In the genomic region with DNA sequence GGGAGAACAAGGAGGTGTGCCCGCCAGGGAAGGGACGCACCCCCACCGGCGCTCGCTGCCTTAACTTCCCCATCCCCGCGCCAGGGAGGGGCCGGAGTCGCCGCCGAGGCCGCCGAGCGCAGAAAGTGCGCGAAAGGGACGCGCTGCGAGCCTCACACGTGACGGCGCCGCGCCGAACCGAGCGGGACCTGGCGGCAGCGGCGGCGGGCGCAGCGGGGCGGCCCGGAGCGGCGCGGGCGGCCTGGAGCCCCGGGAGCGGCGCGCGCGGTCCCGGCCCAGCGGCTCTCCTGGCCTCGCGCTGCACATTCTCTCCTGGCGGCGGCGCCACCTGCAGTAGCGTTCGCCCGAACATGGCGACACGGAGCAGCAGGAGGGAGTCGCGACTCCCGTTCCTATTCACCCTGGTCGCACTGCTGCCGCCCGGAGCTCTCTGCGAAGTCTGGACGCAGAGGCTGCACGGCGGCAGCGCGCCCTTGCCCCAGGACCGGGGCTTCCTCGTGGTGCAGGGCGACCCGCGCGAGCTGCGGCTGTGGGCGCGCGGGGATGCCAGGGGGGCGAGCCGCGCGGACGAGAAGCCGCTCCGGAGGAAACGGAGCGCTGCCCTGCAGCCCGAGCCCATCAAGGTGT, we compare ENCODE assay signal across 1 cellular context.
TF ChIP-seq lines count a peak whose summit lies in the region.

A gene with protein sequence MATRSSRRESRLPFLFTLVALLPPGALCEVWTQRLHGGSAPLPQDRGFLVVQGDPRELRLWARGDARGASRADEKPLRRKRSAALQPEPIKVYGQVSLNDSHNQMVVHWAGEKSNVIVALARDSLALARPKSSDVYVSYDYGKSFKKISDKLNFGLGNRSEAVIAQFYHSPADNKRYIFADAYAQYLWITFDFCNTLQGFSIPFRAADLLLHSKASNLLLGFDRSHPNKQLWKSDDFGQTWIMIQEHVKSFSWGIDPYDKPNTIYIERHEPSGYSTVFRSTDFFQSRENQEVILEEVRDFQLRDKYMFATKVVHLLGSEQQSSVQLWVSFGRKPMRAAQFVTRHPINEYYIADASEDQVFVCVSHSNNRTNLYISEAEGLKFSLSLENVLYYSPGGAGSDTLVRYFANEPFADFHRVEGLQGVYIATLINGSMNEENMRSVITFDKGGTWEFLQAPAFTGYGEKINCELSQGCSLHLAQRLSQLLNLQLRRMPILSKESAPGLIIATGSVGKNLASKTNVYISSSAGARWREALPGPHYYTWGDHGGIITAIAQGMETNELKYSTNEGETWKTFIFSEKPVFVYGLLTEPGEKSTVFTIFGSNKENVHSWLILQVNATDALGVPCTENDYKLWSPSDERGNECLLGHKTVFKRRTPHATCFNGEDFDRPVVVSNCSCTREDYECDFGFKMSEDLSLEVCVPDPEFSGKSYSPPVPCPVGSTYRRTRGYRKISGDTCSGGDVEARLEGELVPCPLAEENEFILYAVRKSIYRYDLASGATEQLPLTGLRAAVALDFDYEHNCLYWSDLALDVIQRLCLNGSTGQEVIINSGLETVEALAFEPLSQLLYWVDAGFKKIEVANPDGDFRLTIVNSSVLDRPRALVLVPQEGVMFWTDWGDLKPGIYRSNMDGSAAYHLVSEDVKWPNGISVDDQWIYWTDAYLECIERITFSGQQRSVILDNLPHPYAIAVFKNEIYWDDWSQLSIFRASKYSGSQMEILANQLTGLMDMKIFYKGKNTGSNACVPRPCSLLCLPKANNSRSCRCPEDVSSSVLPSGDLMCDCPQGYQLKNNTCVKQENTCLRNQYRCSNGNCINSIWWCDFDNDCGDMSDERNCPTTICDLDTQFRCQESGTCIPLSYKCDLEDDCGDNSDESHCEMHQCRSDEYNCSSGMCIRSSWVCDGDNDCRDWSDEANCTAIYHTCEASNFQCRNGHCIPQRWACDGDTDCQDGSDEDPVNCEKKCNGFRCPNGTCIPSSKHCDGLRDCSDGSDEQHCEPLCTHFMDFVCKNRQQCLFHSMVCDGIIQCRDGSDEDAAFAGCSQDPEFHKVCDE (N-terminal part only) (plus strand): TSS at position 333 of the 627 bp plus-strand sequence. CDS start 18 bp downstream, at position 351.

TF ChIP-seq in HepG2, 621 proteins besides CTCF, POLR2A, EP300 and RAD21 (continued from another document and continues in another):
- TF ChIP-seq ZBTB14 (CRISPR knock-in tag; IDR thresholded peaks at IDR 0.05): peak; percentile 93
- TF ChIP-seq, protein P1, sequence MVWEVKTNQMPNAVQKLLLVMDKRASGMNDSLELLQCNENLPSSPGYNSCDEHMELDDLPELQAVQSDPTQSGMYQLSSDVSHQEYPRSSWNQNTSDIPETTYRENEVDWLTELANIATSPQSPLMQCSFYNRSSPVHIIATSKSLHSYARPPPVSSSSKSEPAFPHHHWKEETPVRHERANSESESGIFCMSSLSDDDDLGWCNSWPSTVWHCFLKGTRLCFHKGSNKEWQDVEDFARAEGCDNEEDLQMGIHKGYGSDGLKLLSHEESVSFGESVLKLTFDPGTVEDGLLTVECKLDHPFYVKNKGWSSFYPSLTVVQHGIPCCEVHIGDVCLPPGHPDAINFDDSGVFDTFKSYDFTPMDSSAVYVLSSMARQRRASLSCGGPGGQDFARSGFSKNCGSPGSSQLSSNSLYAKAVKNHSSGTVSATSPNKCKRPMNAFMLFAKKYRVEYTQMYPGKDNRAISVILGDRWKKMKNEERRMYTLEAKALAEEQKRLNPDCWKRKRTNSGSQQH (CRISPR knock-in tag; IDR thresholded peaks at IDR 0.05; ENCODE audit: low read depth): peak; percentile 75; the same call in 1 of the 2 replicates
- 0 out of 2 replicates have a peak, but pooled peaks have one; percentile 28 for TF ChIP-seq NFKB2 (CRISPR knock-in tag; IDR thresholded peaks at IDR 0.05; ENCODE audit: borderline replicate concordance)
- TF ChIP-seq ZNF564 (CRISPR knock-in tag; IDR thresholded peaks at IDR 0.05): peak; percentile 68
- no peak for TF ChIP-seq SP4 (CRISPR knock-in tag; IDR thresholded peaks at IDR 0.05)
- TF ChIP-seq U2AF1 (optimal IDR thresholded peaks at IDR 0.05; ENCODE audit: low read depth, low read length): no peak
- TF ChIP-seq, protein P2, sequence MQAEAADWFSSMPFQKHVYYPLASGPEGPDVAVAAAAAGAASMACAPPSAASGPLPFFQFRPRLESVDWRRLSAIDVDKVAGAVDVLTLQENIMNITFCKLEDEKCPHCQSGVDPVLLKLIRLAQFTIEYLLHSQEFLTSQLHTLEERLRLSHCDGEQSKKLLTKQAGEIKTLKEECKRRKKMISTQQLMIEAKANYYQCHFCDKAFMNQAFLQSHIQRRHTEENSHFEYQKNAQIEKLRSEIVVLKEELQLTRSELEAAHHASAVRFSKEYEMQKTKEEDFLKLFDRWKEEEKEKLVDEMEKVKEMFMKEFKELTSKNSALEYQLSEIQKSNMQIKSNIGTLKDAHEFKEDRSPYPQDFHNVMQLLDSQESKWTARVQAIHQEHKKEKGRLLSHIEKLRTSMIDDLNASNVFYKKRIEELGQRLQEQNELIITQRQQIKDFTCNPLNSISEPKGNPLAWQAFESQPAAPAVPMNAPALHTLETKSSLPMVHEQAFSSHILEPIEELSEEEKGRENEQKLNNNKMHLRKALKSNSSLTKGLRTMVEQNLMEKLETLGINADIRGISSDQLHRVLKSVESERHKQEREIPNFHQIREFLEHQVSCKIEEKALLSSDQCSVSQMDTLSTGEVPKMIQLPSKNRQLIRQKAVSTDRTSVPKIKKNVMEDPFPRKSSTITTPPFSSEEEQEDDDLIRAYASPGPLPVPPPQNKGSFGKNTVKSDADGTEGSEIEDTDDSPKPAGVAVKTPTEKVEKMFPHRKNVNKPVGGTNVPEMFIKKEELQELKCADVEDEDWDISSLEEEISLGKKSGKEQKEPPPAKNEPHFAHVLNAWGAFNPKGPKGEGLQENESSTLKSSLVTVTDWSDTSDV (CRISPR knock-in tag; IDR thresholded peaks at IDR 0.05): no peak
- no peak for TF ChIP-seq ZSCAN30 (CRISPR knock-in tag; IDR thresholded peaks at IDR 0.05)
- no peak for TF ChIP-seq ZNF292 (CRISPR knock-in tag; IDR thresholded peaks at IDR 0.05; ENCODE audit: borderline replicate concordance, low read depth)
- TF ChIP-seq ATF6 (CRISPR knock-in tag; conservative IDR thresholded peaks at IDR 0.05): no peak
- TF ChIP-seq ZNF614 (CRISPR knock-in tag; IDR thresholded peaks at IDR 0.05; ENCODE audit: borderline replicate concordance): no peak
- TF ChIP-seq SATB2 (CRISPR knock-in tag; IDR thresholded peaks at IDR 0.05): 0 out of 2 replicates have a peak, but pooled peaks have one; percentile 27
- no peak for TF ChIP-seq ZNF296 (CRISPR knock-in tag; conservative IDR thresholded peaks at IDR 0.05)
- no peak for TF ChIP-seq ZNF619 (CRISPR knock-in tag; IDR thresholded peaks at IDR 0.05)
- no peak for TF ChIP-seq NFKBIZ (CRISPR knock-in tag; IDR thresholded peaks at IDR 0.05)
- peak; percentile 80; the same call in 1 of the 2 replicates for TF ChIP-seq ZNF451 (CRISPR knock-in tag; IDR thresholded peaks at IDR 0.05)
- no peak for TF ChIP-seq HMG20B (CRISPR knock-in tag; conservative IDR thresholded peaks at IDR 0.05)
- TF ChIP-seq SSRP1 (CRISPR knock-in tag; IDR thresholded peaks at IDR 0.05): no peak
- TF ChIP-seq NPAS2 (CRISPR knock-in tag; IDR thresholded peaks at IDR 0.05; ENCODE audit: borderline replicate concordance): no peak
- TF ChIP-seq MAFF (IDR thresholded peaks at IDR 0.05; ENCODE audit: low read depth, low read length): no peak
- TF ChIP-seq ZFP82 (CRISPR knock-in tag; IDR thresholded peaks at IDR 0.05; ENCODE audit: borderline replicate concordance): no peak
- no peak for TF ChIP-seq BRF2 (CRISPR knock-in tag; IDR thresholded peaks at IDR 0.05)
- no peak for TF ChIP-seq HNRNPLL (IDR thresholded peaks at IDR 0.05; ENCODE audit: low read depth, low read length, poor library complexity, severe bottlenecking)
- TF ChIP-seq EEA1 (CRISPR knock-in tag; IDR thresholded peaks at IDR 0.05; ENCODE audit: borderline replicate concordance): 0 out of 2 replicates have a peak, but pooled peaks have one; percentile 6
- no peak for TF ChIP-seq TOE1 (CRISPR knock-in tag; IDR thresholded peaks at IDR 0.05)
- TF ChIP-seq MAX (IDR thresholded peaks at IDR 0.05): peak; percentile 69; the same call in 1 of the 2 replicates
- no peak for TF ChIP-seq ZNF850 (CRISPR knock-in tag; conservative IDR thresholded peaks at IDR 0.05)
- TF ChIP-seq ZNF772 (CRISPR knock-in tag; IDR thresholded peaks at IDR 0.05): 0 out of 2 replicates have a peak, but pooled peaks have one; percentile 33
- no peak for TF ChIP-seq KAT2B (IDR thresholded peaks at IDR 0.05; ENCODE audit: borderline replicate concordance, low read depth, low read length)
- TF ChIP-seq TSC22D2 (CRISPR knock-in tag; IDR thresholded peaks at IDR 0.05; ENCODE audit: borderline replicate concordance): no peak
- peak; percentile 43; the same call in 1 of the 2 replicates for TF ChIP-seq PHF21A (CRISPR knock-in tag; IDR thresholded peaks at IDR 0.05)
- TF ChIP-seq BORCS8-MEF2B (CRISPR knock-in tag; IDR thresholded peaks at IDR 0.05): no peak
- TF ChIP-seq CBX1 (IDR thresholded peaks at IDR 0.05; ENCODE audit: low read depth): peak; percentile 70
- TF ChIP-seq MZF1 (CRISPR knock-in tag; IDR thresholded peaks at IDR 0.05; ENCODE audit: borderline replicate concordance): no peak
- TF ChIP-seq ZNF501 (CRISPR knock-in tag; IDR thresholded peaks at IDR 0.05): 0 out of 2 replicates have a peak, but pooled peaks have one; percentile 1
- TF ChIP-seq NCOR1 (IDR thresholded peaks at IDR 0.05; ENCODE audit: borderline replicate concordance, low read length): no peak
- 0 out of 2 replicates have a peak, but pooled peaks have one; percentile 23 for TF ChIP-seq ZNF589 (CRISPR knock-in tag; conservative IDR thresholded peaks at IDR 0.05)
- TF ChIP-seq ZBTB42 (CRISPR knock-in tag; IDR thresholded peaks at IDR 0.05): no peak
- no peak for TF ChIP-seq SP1 (IDR thresholded peaks at IDR 0.05)
- TF ChIP-seq SP1 (CRISPR knock-in tag; IDR thresholded peaks at IDR 0.05): no peak
- no peak for TF ChIP-seq ZNF577 (CRISPR knock-in tag; IDR thresholded peaks at IDR 0.05; ENCODE audit: borderline replicate concordance, low read depth)
- TF ChIP-seq ZNF607 (CRISPR knock-in tag; IDR thresholded peaks at IDR 0.05; ENCODE audit: borderline replicate concordance): no peak
- no peak for TF ChIP-seq ATF4 (CRISPR knock-in tag; IDR thresholded peaks at IDR 0.05)
- no peak for TF ChIP-seq MIXL1 (CRISPR knock-in tag; IDR thresholded peaks at IDR 0.05)
- peak; percentile 3; the same call in 1 of the 2 replicates for TF ChIP-seq ZNF788 (CRISPR knock-in tag; IDR thresholded peaks at IDR 0.05; ENCODE audit: borderline replicate concordance)
- no peak for TF ChIP-seq ZNF572 (CRISPR knock-in tag; IDR thresholded peaks at IDR 0.05)
- peak; percentile 77 for TF ChIP-seq BCL3 (CRISPR knock-in tag; IDR thresholded peaks at IDR 0.05)
- TF ChIP-seq MAFG (CRISPR knock-in tag; IDR thresholded peaks at IDR 0.05): no peak
